8 cellular contexts compared by ENCODE assay signal in the genomic region with DNA sequence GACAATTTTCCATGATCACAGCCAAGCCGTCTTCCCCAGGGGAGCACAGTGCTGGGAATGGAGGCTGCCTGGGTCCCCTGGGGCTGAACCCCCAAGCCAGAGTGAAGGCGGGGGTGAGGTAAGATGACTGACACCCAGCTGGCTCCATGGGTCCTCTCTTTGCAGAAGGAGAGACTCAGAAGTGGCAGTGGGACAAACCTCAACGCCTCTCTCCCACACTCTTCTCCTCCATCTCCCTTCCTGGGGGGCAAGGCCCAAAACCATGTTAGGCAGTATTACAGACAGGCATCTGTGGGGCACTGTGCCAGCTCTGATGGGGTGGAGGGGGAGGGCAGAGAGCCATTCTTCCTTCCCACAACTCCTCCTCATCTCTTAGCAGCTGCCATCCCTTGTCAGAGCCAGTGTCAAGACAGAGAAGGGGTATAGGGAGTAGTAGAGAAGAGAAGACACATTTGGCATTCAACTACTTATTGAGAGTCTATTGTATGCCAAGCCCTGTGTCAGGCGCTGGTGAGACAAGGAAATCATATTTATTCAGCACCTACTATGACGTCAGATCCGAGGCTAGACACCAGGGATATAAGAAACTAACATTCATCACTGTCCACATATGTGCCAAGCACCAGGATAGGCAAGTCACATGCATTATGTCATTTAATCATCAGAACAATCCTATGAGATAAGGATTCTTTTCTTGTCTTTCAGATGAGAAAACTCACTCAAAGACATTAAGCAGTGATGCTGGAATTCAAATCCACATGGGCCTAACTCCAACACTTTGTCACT. TPM values are rescaled to one million over a fixed set of nuclear protein-coding genes. Genes with fewer than 3 reads are reported as not detected.
DNase-seq lines count a peak whose midpoint lies in the region; FAIRE-seq and TF ChIP-seq lines count a peak whose summit lies in the region.
"Had no signal": no experiment of that assay in that cellular context is flagged by ENCODE, and none has a peak within 500 bp of the region (broad histone marks: within the 10 kb centered on the region; RNA-seq: fewer than 3 reads in every experiment).

No MANE protein-coding gene starts in this region.

- no peaks in the 10 kb centered on the region for H3K36me3 ChIP-seq in transverse colon

- WGBS in transverse colon (ENCODE audit: low coverage in 1 of 2), 2 donors: 67 to 77% methylated on average over 1 to 6 of the region's 6 CpGs

- H3K27me3 ChIP-seq in transverse colon: peaks cover 18% of the 10 kb centered on the region

- no peak for FAIRE-seq in GM19239 (lab: Jason Lieb, UNC)
- FAIRE-seq: RCC 7860 had no signal

- no peak for TF ChIP-seq CTCF in transverse colon (IDR thresholded peaks at IDR 0.05)

- peaks cover 7 to 30% (median 22%) of the 10 kb centered on the region in 4 donors for H3K4me1 ChIP-seq in transverse colon

- peak overlapping the region in 2 of 4 donors; percentile 57 to 64 for H3K4me3 ChIP-seq in transverse colon

- no peak for TF ChIP-seq POLR2A in transverse colon (IDR thresholded peaks at IDR 0.05)

- DNase-seq in midbrain (lab: John Stamatoyannopoulos, UW): peak; percentile 30
- DNase-seq in transverse colon: no peak
- DNase-seq in activated CD4-positive, alpha-beta T cell treated with anti-CD3 and anti-CD28 coated beads, Interleukin-2, amount 50 U/mL, for 1 hour: no peak
- DNase-seq in GM19239 (ENCODE audit: insufficient read length, low spot score): no peak
- DNase-seq: occipital lobe; stimulated activated naive CD4-positive, alpha-beta T cell treated with Interleukin-2 at 50 U/mL for 16 hours had no signal

- no peak for TF ChIP-seq EP300 in transverse colon (IDR thresholded peaks at IDR 0.05; ENCODE audit: low read depth)

- intact Hi-C loops in transverse colon (cut with DNase I; ENCODE audit: low total_unique reads): no loop called here

- in situ Hi-C loops in transverse colon (cut with MboI; ENCODE audit: low pct_ligation_motif_present in 1 of 4, low pct_unique_long_range_greater_than_20kb in 1 of 4, low sequenced_read_pairs in 3 of 4): no loop called here

- no peaks in the 10 kb centered on the region for H3K9me3 ChIP-seq in transverse colon

- H3K27ac ChIP-seq in cingulate gyrus (ENCODE audit: low read depth, low read length) (peak overlapping the region; percentile 50), transverse colon (peak overlapping the region; percentile 64 to 88 (median 83))

RNA-seq across cellular contexts. Expression of a gene that starts 3.5 kb away (rescaled TPM):
- 100 to 1,000 TPM in 1 of 4 donors, 10 to 100 TPM in 3; 14.4 to 125 (median 23.6) TPM for total RNA-seq in transverse colon

RNA-seq across cellular contexts. Expression of a gene that starts 11.7 kb away (rescaled TPM):
- 100 to 1,000 TPM; 158 to 494 (median 381) TPM for total RNA-seq in transverse colon

RNA-seq across cellular contexts. Expression of a gene that starts 16.0 kb away (rescaled TPM):
- total RNA-seq in transverse colon: 10 to 100 TPM; 16.5 to 74.4 (median 58.3) TPM

RNA-seq across cellular contexts. Expression of a gene that starts 24.6 kb away (rescaled TPM):
- total RNA-seq in transverse colon: 100 to 1,000 TPM; 427 to 723 (median 581) TPM

RNA-seq across cellular contexts. Expression of a gene that starts 38.8 kb away (rescaled TPM):
- total RNA-seq in transverse colon: 1 to 10 TPM in 1 of 4 donors, under 1 TPM in 3; 0.37 to 1.7 (median 0.60) TPM
